In the genomic region with DNA sequence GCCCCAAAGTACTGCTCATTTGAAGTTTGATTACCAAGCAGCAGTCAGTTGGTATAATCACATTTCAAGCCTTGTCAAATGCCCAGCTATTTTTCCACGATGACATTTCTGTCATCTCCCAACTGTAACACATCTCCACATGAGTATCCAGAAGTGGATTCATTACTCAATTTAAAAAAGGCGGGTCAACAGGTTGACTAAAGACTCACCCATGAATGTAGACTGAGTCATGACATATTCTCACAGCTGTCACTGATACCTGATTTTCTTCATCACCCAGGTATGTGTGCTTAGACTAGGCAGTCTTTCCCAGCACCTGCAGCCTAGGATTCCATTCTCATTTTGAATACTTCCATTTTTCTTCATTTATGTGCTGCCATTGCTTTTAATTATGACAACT, we compare ENCODE assay signal across 30 cellular contexts.
"Had no signal": no experiment of that assay in that cellular context is flagged by ENCODE, and none has a peak within 500 bp of the region (broad histone marks: within the 10 kb centered on the region; RNA-seq: fewer than 3 reads in every experiment).

No MANE protein-coding gene starts in this region.

- H3K4me1 ChIP-seq: Peyer's patch, SJCRH30 had no signal

- H3K4me3 Mint-ChIP-seq: activated CD4-positive, alpha-beta T cell treated with anti-CD3 and anti-CD28 coated beads, Interleukin-2, amount 10 ng/mL, durations not matched to agents 24 days and 14 days; activated CD8-positive, alpha-beta T cell treated with anti-CD3 and anti-CD28 coated beads for 36 hours; activated naive CD8-positive, alpha-beta T cell treated with anti-CD3 and anti-CD28 coated beads for 36 hours; activated T-cell treated with anti-CD3 and anti-CD28 coated beads, Interleukin-2, amount 50 U/mL, for 72 hours; activated T-helper 17 cell treated with anti-CD3 and anti-CD28 coated beads, Interleukin-2, amount 50 U/mL, for 72 hours had no signal

- H3K9me3 ChIP-seq: MG63, Peyer's patch, SJCRH30 had no signal

- DNase-seq: activated CD4-positive, alpha-beta T cell treated with anti-CD3 and anti-CD28 coated beads for 1 hour; activated CD4-positive, alpha-beta T cell treated with anti-CD3 and anti-CD28 coated beads, Interleukin-2, amount 10 ng/mL, durations not matched to agents 24 days and 14 days; activated CD4-positive, alpha-beta T cell treated with anti-CD3 and anti-CD28 coated beads, Interleukin-2, amount 50 U/mL, for 4 hours; activated CD4-positive, CD25-positive, alpha-beta regulatory T cell; activated CD8-positive, alpha-beta T cell treated with anti-CD3 and anti-CD28 coated beads for 36 hours; activated effector memory CD4-positive, alpha-beta T cell treated with anti-CD3 and anti-CD28 coated beads, Interleukin-2, amount 50 U/mL, for 16 hours; activated naive CD4-positive, alpha-beta T cell; activated naive CD4-positive, alpha-beta T cell treated with anti-CD3 and anti-CD28 coated beads, Interleukin-2, amount 50 U/mL, for 16 hours; activated naive CD8-positive, alpha-beta T cell treated with anti-CD3 and anti-CD28 coated beads for 36 hours; activated T-cell treated with anti-CD3 and anti-CD28 coated beads, Interleukin-2, amount 50 U/mL, for 1 hour; activated T-cell treated with anti-CD3 and anti-CD28 coated beads, Interleukin-2, amount 50 U/mL, for 72 hours; amniotic stem cell; aorta; brain microvascular endothelial cell; Karpas-422; KBM-7; MG63; NCI-H1048; NCI-H1436 treated with DMSO at 0.1 percent for 48 hours; NCI-H1694 treated with DMSO at 0.1 percent for 48 hours; NCI-H2029; NCI-H345; NCI-H524 treated with DMSO at 0.1 percent for 48 hours; Peyer's patch; SHP77; SJCRH30; T1000; WERI-Rb-1 had no signal

- H3K27ac ChIP-seq: brain microvascular endothelial cell, Peyer's patch, SJCRH30, SK-N-MC, WERI-Rb-1 had no signal

- ATAC-seq: activated CD8-positive, alpha-beta T cell treated with anti-CD3 and anti-CD28 coated beads for 36 hours; activated T-cell treated with anti-CD3 and anti-CD28 coated beads, Interleukin-2, amount 50 U/mL, for 72 hours; activated T-helper 17 cell treated with anti-CD3 and anti-CD28 coated beads, Interleukin-2, amount 50 U/mL, for 72 hours had no signal

- H3K27ac Mint-ChIP-seq: activated CD4-positive, alpha-beta T cell treated with anti-CD3 and anti-CD28 coated beads, Interleukin-2, amount 10 ng/mL, durations not matched to agents 24 days and 14 days; activated CD8-positive, alpha-beta T cell treated with anti-CD3 and anti-CD28 coated beads for 36 hours; activated naive CD8-positive, alpha-beta T cell treated with anti-CD3 and anti-CD28 coated beads for 36 hours; activated T-cell treated with anti-CD3 and anti-CD28 coated beads, Interleukin-2, amount 50 U/mL, for 72 hours; activated T-helper 17 cell treated with anti-CD3 and anti-CD28 coated beads, Interleukin-2, amount 50 U/mL, for 72 hours had no signal

- H3K4me1 Mint-ChIP-seq: activated CD4-positive, alpha-beta T cell treated with anti-CD3 and anti-CD28 coated beads, Interleukin-2, amount 10 ng/mL, durations not matched to agents 24 days and 14 days; activated naive CD8-positive, alpha-beta T cell treated with anti-CD3 and anti-CD28 coated beads for 36 hours; activated T-helper 17 cell treated with anti-CD3 and anti-CD28 coated beads, Interleukin-2, amount 50 U/mL, for 72 hours had no signal

- H3K36me3 Mint-ChIP-seq: activated naive CD8-positive, alpha-beta T cell treated with anti-CD3 and anti-CD28 coated beads for 36 hours had no signal

- H3K27me3 ChIP-seq: brain microvascular endothelial cell, MG63, Peyer's patch had no signal

- H3K4me3 ChIP-seq: MG63, Peyer's patch, SJCRH30, SK-N-MC had no signal

- H3K27me3 Mint-ChIP-seq: activated naive CD8-positive, alpha-beta T cell treated with anti-CD3 and anti-CD28 coated beads for 36 hours had no signal

- H3K36me3 ChIP-seq: brain microvascular endothelial cell, MG63, Peyer's patch, SJCRH30, WERI-Rb-1 had no signal

- H3K9me3 Mint-ChIP-seq: activated CD4-positive, alpha-beta T cell treated with anti-CD3 and anti-CD28 coated beads, Interleukin-2, amount 10 ng/mL, durations not matched to agents 24 days and 14 days; activated CD8-positive, alpha-beta T cell treated with anti-CD3 and anti-CD28 coated beads for 36 hours; activated naive CD8-positive, alpha-beta T cell treated with anti-CD3 and anti-CD28 coated beads for 36 hours; activated T-cell treated with anti-CD3 and anti-CD28 coated beads, Interleukin-2, amount 50 U/mL, for 72 hours; activated T-helper 17 cell treated with anti-CD3 and anti-CD28 coated beads, Interleukin-2, amount 50 U/mL, for 72 hours had no signal
